In the genomic region with DNA sequence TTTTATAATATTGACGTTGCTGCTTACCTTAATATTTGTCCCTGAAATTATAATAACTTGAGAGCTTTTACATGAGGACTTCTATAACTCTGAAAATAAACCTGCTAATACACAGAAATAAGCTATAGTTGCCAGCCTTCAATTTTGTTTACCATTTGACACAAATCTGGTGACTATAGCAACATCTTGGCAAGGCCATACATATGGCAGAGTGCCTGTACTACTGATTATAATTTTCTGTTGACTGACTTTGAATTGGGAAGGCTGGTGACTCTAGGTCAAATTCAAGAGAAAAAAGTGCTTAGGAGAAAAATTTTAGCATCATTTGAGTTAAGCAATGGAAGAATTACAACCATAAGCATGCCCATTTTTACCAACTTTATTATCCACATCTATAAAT, we compare ENCODE assay signal across 16 cellular contexts.
DNase-seq lines count a peak whose midpoint lies in the region; ATAC-seq and TF ChIP-seq lines count a peak whose summit lies in the region.
"Had no signal": no experiment of that assay in that cellular context is flagged by ENCODE, and none has a peak within 500 bp of the region (broad histone marks: within the 10 kb centered on the region; RNA-seq: fewer than 3 reads in every experiment).

No MANE protein-coding gene starts in this region.

- H3K4me1 ChIP-seq in right cardiac atrium (ENCODE audit: control insufficient read depth, insufficient read depth, low read length) = no peaks in the 10 kb centered on the region
- no peaks in the 10 kb centered on the region for H3K4me1 ChIP-seq in OCI-LY7 (ENCODE audit: insufficient read depth, low read length, poor library complexity, severe bottlenecking)

- BruUV-seq in OCI-LY7 (replicated peaks; lab: Mats Ljungman, UMichigan) = no TSS peak

- H3K9me2 ChIP-seq in OCI-LY7 (ENCODE audit: insufficient read depth, low read length) = no peaks in the 10 kb centered on the region; the same call in 1 of the 2 replicates

- H3K27me3 ChIP-seq in right cardiac atrium (ENCODE audit: control insufficient read depth, insufficient read depth) = no peaks in the 10 kb centered on the region

- H3K4me3 ChIP-seq in right cardiac atrium (ENCODE audit: low read length) = no peak overlapping the region
- no peak overlapping the region for H3K4me3 ChIP-seq in OCI-LY7 (ENCODE audit: low read depth, low read length, poor library complexity, severe bottlenecking)

- CTCF ChIA-PET in OCI-LY7 (lab: Charles Lee; ENCODE audit: unreplicated experiment) = no interaction called here

- no peaks in the 10 kb centered on the region for H3K36me3 ChIP-seq in OCI-LY7 (ENCODE audit: insufficient read depth, low read length)

- H3K4me2 ChIP-seq in OCI-LY7 (ENCODE audit: low read length) = no peak overlapping the region

- no peak for TF ChIP-seq CTCF in OCI-LY7 (conservative IDR thresholded peaks at IDR 0.05; ENCODE audit: low read length)

- H3K9me3 ChIP-seq in right cardiac atrium (ENCODE audit: control insufficient read depth, low read length) (no peaks in the 10 kb centered on the region), OCI-LY7 (ENCODE audit: low read length) (no peaks in the 10 kb centered on the region)

- no peak overlapping the region for H3K27ac ChIP-seq in right cardiac atrium (ENCODE audit: low read length)
- H3K27ac ChIP-seq in OCI-LY7 (ENCODE audit: low read depth, low read length, poor library complexity, severe bottlenecking) = no peak overlapping the region
- H3K27ac ChIP-seq: HL-60, RWPE1 had no signal

- no peak for DNase-seq in Right ventricle myocardium superior
- no peak for DNase-seq in right cardiac atrium
- DNase-seq in NCI-H2029 (lab: John Stamatoyannopoulos, UW) = peak; percentile 46
- peak; percentile 27 for DNase-seq in NCI-H774 (lab: John Stamatoyannopoulos, UW)
- DNase-seq in OCI-LY7 (ENCODE audit: low spot score) = no peak
- DNase-seq in 8988T = no peak
- DNase-seq in NCI-H526 treated with DMSO at 0.1 percent for 48 hours (lab: John Stamatoyannopoulos, UW) = no peak
- DNase-seq: ACHN; Calu3; CD4-positive, CD25-positive, alpha-beta regulatory T cell; GOT3; NCI-H226; OCI-M1; T-helper 9 cell had no signal

- no peak overlapping the region for H2AFZ ChIP-seq in OCI-LY7 (ENCODE audit: low read length)

- POLR2A ChIA-PET in OCI-LY7 (lab: Charles Lee) = no interaction called here

- H4K20me1 ChIP-seq in OCI-LY7 (ENCODE audit: insufficient read depth, low read length) = no peaks in the 10 kb centered on the region

- H3K79me2 ChIP-seq in OCI-LY7 (ENCODE audit: insufficient read depth, low read depth, low read length) = no peaks in the 10 kb centered on the region

- 61% methylated on average over 1 of the region's 1 CpG for WGBS in right cardiac atrium

- intact Hi-C loops in Right ventricle myocardium superior (cut with DNase I) = no loop called here
- intact Hi-C loops in right cardiac atrium (cut with DNase I) = no loop called here
- intact Hi-C loops in OCI-LY7 (cut with micrococcal nuclease; ENCODE audit: unreplicated experiment) = no loop called here

- peak; percentile 66 for ATAC-seq in Right ventricle myocardium superior (ENCODE audit: poor library complexity)
- no peak for ATAC-seq in right cardiac atrium

Comparison
In these comparisons a context has a peak if more than half of its experiments do, and no peak if none do; other contexts are left out.
1. DNase-seq: peak in NCI-H2029 (single experiment) and NCI-H774 (single experiment); none in Right ventricle myocardium superior (single experiment), right cardiac atrium (0 of 3), OCI-LY7 (single experiment), 8988T (single experiment) and NCI-H526 treated with DMSO at 0.1 percent for 48 hours (single experiment).